In the genomic region with DNA sequence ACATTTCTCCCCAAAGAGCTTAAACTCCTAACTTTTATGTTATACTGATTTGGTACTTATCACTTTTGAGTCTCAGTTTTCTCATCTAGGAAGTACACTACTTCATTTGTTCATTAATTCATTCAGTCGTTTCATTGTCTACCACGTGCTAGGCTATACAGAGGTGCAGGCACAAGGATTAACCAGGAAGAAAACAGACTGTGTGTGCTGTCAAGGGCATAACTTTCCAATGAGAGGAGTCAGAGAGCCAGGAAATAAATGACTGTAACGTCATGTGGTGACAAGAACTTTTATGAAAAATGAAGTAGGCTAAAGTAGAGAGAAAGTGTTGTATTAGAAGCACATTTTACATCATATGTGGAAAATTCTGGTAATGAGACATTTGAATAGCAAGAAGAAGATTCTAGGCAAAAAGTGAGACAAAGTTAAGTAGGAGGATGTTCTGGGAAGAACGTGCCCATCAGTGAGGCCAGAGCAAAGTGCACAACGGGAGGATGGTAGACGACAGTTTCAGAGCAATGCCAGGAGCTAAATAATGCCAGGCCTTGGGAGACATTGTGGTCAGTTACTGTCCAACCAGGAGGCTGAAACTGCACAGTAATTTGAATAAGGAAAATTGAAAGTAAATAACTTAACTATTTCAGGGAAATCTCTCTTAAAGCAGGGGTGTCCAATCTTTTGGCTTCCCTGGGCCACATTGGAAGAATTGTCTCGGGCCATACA, we compare ENCODE assay signal across 12 cellular contexts. TPM values are rescaled to one million over a fixed set of nuclear protein-coding genes. Genes with fewer than 3 reads are reported as not detected.
DNase-seq lines count a peak whose midpoint lies in the region; ATAC-seq, FAIRE-seq and TF ChIP-seq lines count a peak whose summit lies in the region.
"Not testable (repeated sequence)": the region's sequence is repeated elsewhere in the genome, so short reads cannot be mapped to it uniquely, and the experiment has no call there.
"Had no signal": no experiment of that assay in that cellular context is flagged by ENCODE, and none has a peak within 500 bp of the region (broad histone marks: within the 10 kb centered on the region; RNA-seq: fewer than 3 reads in every experiment).

No MANE protein-coding gene starts in this region.

- H4K20me1 ChIP-seq in Karpas-422 (ENCODE audit: insufficient read depth, low read depth, low read length), result not testable (repeated sequence)

- intact Hi-C loops in mucosa of descending colon (cut with DNase I, micrococcal nuclease), result not testable (repeated sequence)

- H3K27ac ChIP-seq in Karpas-422 (ENCODE audit: low read length), result not testable (repeated sequence)

- not testable (repeated sequence) for H3K4me1 ChIP-seq in Karpas-422 (ENCODE audit: low read length); mucosa of descending colon (ENCODE audit: low read depth)

- not testable (repeated sequence) for H3K9me3 ChIP-seq in Karpas-422 (ENCODE audit: low read length); mucosa of descending colon

- not testable (repeated sequence) for H3K79me2 ChIP-seq in Karpas-422 (ENCODE audit: low read length)

- not testable (repeated sequence) for H3K4me3 ChIP-seq in Karpas-422 (ENCODE audit: low read length); bronchial epithelial cell (ENCODE audit: low read depth, low read length); mucosa of descending colon

- not testable (repeated sequence) for H2AFZ ChIP-seq in Karpas-422 (ENCODE audit: low read length)

- peak; percentile 86 for FAIRE-seq in bronchial epithelial cell (lab: Jason Lieb, UNC)

- H3K9ac ChIP-seq in Karpas-422 (ENCODE audit: low read length), result not testable (repeated sequence)

- DNase-seq in EH (ENCODE audit: low read depth) (peak; percentile 6), Karpas-422 (peak; percentile 15), kidney tubule cell (ENCODE audit: low spot score) (peak; percentile 46)
- not testable (repeated sequence) for DNase-seq in bronchial epithelial cell (ENCODE audit: low read depth); mucosa of descending colon

- not testable (repeated sequence) for H3K36me3 ChIP-seq in Karpas-422 (ENCODE audit: insufficient read depth, low read length); bronchial epithelial cell (ENCODE audit: control insufficient read depth, insufficient read depth, low read length); mucosa of descending colon (ENCODE audit: low read depth)

- ATAC-seq in SK-N-SH treated with all-trans-retinoic acid at 6 μM for 48 hours, result peak; percentile 35; the same call in 1 of the 3 replicates
- peak; percentile 70 for ATAC-seq in mucosa of descending colon

- H3K27me3 ChIP-seq in Karpas-422 (ENCODE audit: low read length); bronchial epithelial cell (ENCODE audit: control insufficient read depth, insufficient read depth, low read length): not testable (repeated sequence)

- H3K4me2 ChIP-seq in Karpas-422 (ENCODE audit: low read depth, low read length, poor library complexity, severe bottlenecking), result not testable (repeated sequence)

- TF ChIP-seq CTCF in bronchial epithelial cell (IDR thresholded peaks at IDR 0.05; ENCODE audit: insufficient read depth, low read length, severe bottlenecking); mucosa of descending colon (IDR thresholded peaks at IDR 0.05): not testable (repeated sequence)

- H3K9me2 ChIP-seq in Karpas-422 (replicated peaks; ENCODE audit: insufficient read depth, low read length), result not testable (repeated sequence)

RNA-seq across cellular contexts. Expression of gene EVPLL, which starts 24.4 kb away (rescaled TPM):
- total RNA-seq in Karpas-422 (2014; rRNA removed; shearing (Covaris generic); ENCODE audit: low replicate concordance), result not detected in 2 replicates
- 10.3 and 14.6 TPM in 2 replicates for total RNA-seq in bronchial epithelial cell
- under 1 TPM in 2 of 3 donors, not detected in 1; 0.13 to 0.23 TPM for total RNA-seq in mucosa of descending colon
- total RNA-seq: A673; CD4-positive, alpha-beta memory T cell; Daoy; GM23248; H1; H7 had no signal

RNA-seq across cellular contexts. Expression of gene SHMT1, which starts 38.7 kb away (rescaled TPM):
- total RNA-seq in Karpas-422 (2014; rRNA removed; shearing (Covaris generic); ENCODE audit: low replicate concordance), result 16.7 and 17.7 TPM in 2 replicates
- total RNA-seq in bronchial epithelial cell, result 15.3 and 15.5 TPM in 2 replicates
- total RNA-seq in mucosa of descending colon, result 10 to 100 TPM; 30.0 to 49.3 (median 30.9) TPM
